Comparison of ENCODE assay signal across 3 cellular contexts in genomic region chr20:36908603-36909002, GRCh38.
TF ChIP-seq lines count a peak whose summit lies in the region.

No MANE protein-coding gene starts in this region.

TF ChIP-seq in SK-N-SH, 30 proteins besides CTCF, POLR2A, EP300 and RAD21:
- no peak for TF ChIP-seq MXI1 (IDR thresholded peaks at IDR 0.05; ENCODE audit: low read depth, low read length)
- no peak for TF ChIP-seq FOXJ3 (CRISPR knock-in tag; IDR thresholded peaks at IDR 0.05)
- TF ChIP-seq, protein P1, sequence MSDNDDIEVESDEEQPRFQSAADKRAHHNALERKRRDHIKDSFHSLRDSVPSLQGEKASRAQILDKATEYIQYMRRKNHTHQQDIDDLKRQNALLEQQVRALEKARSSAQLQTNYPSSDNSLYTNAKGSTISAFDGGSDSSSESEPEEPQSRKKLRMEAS (IDR thresholded peaks at IDR 0.05; ENCODE audit: low read depth): no peak
TF ChIP-seq in SK-N-SH: peak in this region for 0.

TF ChIP-seq in SK-N-SH treated with all-trans-retinoic acid at 6 μM for 48 hours, 23 proteins besides CTCF, POLR2A, EP300 and RAD21:
- TF ChIP-seq TSHZ2 (CRISPR knock-in tag; IDR thresholded peaks at IDR 0.05): no peak
- no peak for TF ChIP-seq ZFP3 (CRISPR knock-in tag; IDR thresholded peaks at IDR 0.05)
- TF ChIP-seq ZFP30 (CRISPR knock-in tag; IDR thresholded peaks at IDR 0.05): no peak
- no peak for TF ChIP-seq SNAI2 (CRISPR knock-in tag; IDR thresholded peaks at IDR 0.05)
- no peak for TF ChIP-seq ARNTL (CRISPR knock-in tag; IDR thresholded peaks at IDR 0.05; ENCODE audit: borderline replicate concordance, low read depth)
- TF ChIP-seq ZNF70 (CRISPR knock-in tag; IDR thresholded peaks at IDR 0.05): no peak
- no peak for TF ChIP-seq OSR1 (CRISPR knock-in tag; IDR thresholded peaks at IDR 0.05)
- no peak for TF ChIP-seq ESRRG (CRISPR knock-in tag; IDR thresholded peaks at IDR 0.05)
- no peak for TF ChIP-seq TOX (CRISPR knock-in tag; IDR thresholded peaks at IDR 0.05; ENCODE audit: borderline replicate concordance)
- no peak for TF ChIP-seq ZC3H10 (CRISPR knock-in tag; IDR thresholded peaks at IDR 0.05)
- no peak for TF ChIP-seq PATZ1 (CRISPR knock-in tag; IDR thresholded peaks at IDR 0.05; ENCODE audit: borderline replicate concordance)
- no peak for TF ChIP-seq ZNF565 (CRISPR knock-in tag; conservative IDR thresholded peaks at IDR 0.05; ENCODE audit: low read depth)
- TF ChIP-seq, protein P2, sequence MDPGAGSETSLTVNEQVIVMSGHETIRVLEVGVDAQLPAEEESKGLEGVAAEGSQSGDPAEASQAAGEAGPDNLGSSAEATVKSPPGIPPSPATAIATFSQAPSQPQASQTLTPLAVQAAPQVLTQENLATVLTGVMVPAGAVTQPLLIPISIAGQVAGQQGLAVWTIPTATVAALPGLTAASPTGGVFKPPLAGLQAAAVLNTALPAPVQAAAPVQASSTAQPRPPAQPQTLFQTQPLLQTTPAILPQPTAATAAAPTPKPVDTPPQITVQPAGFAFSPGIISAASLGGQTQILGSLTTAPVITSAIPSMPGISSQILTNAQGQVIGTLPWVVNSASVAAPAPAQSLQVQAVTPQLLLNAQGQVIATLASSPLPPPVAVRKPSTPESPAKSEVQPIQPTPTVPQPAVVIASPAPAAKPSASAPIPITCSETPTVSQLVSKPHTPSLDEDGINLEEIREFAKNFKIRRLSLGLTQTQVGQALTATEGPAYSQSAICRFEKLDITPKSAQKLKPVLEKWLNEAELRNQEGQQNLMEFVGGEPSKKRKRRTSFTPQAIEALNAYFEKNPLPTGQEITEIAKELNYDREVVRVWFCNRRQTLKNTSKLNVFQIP (CRISPR knock-in tag; IDR thresholded peaks at IDR 0.05; ENCODE audit: borderline replicate concordance, low read depth): no peak
- no peak for TF ChIP-seq BACH2 (CRISPR knock-in tag; IDR thresholded peaks at IDR 0.05; ENCODE audit: borderline replicate concordance)
- TF ChIP-seq CSRNP3 (CRISPR knock-in tag; IDR thresholded peaks at IDR 0.05): no peak
TF ChIP-seq in SK-N-SH treated with all-trans-retinoic acid at 6 μM for 48 hours: peak in this region for 0.

TF ChIP-seq in IMR-90, 13 proteins besides CTCF, POLR2A, EP300 and RAD21:
- TF ChIP-seq NFE2L2 (IDR thresholded peaks at IDR 0.05; ENCODE audit: low read depth, low read length) (no peak), FOS (IDR thresholded peaks at IDR 0.05; ENCODE audit: low read depth, low read length) (no peak), CHD1 (IDR thresholded peaks at IDR 0.05; ENCODE audit: low read depth, low read length) (no peak), USF2 (IDR thresholded peaks at IDR 0.05; ENCODE audit: low read depth, low read length) (no peak), MAZ (IDR thresholded peaks at IDR 0.05; ENCODE audit: borderline replicate concordance, low read depth, low read length) (no peak), ELK1 (IDR thresholded peaks at IDR 0.05; ENCODE audit: borderline replicate concordance, low read depth, low read length) (no peak), SMC3 (IDR thresholded peaks at IDR 0.05; ENCODE audit: low read depth, low read length) (no peak), RCOR1 (IDR thresholded peaks at IDR 0.05; ENCODE audit: insufficient replicate concordance, low read length) (no peak), CEBPB (IDR thresholded peaks at IDR 0.05; ENCODE audit: low read depth, low read length) (no peak), BHLHE40 (IDR thresholded peaks at IDR 0.05; ENCODE audit: low read depth, low read length) (no peak), MAFK (IDR thresholded peaks at IDR 0.05; ENCODE audit: low read depth, low read length) (no peak), MXI1 (IDR thresholded peaks at IDR 0.05; ENCODE audit: borderline replicate concordance, low read depth, low read length) (no peak), RFX5 (IDR thresholded peaks at IDR 0.05; ENCODE audit: low read depth, low read length) (no peak)
